1 cellular context compared by ENCODE assay signal in the genomic region with DNA sequence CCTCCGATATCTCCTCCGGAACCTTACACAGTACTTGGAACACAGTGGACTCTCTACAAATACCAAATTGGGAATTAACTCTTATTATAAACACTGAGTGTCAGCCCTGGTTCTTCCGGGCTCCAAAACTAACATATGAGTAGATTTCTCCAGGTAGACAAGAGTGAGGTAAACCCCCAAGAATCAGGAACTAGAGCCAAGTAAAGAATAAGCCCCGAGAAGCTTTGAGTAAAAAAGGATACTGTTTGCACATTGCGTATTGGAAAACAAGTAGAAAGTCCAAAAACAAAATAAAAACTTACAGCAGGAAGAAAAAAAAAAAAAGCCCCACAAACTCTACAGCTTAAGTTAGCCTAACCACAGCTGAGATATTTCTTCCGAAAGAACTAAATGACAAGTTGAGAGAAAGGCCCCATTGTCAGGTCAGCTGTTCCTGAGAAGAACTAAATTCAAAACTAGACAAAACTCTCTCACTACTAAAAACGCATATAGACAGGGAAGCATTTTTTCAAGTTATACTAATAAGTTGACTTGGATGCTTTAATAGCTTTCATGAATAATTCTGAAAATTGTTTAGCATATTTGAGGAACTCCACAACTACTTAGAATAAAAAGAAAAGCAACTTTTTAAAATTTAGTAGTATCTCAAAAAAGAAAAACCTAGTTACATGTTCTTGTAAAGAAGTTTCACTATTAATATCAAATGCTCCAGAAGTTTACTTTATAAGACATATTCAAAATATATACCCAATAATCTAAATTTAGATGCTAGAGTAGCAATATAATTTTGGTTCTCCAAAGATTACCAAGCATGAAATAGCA.
A peak's percentile ranks its signal among the peaks of the same experiment; 100 is the strongest.
TF ChIP-seq lines count a peak whose summit lies in the region.

No MANE protein-coding gene starts in this region.

TF ChIP-seq in GM12878, 131 proteins besides CTCF, POLR2A, EP300 and RAD21 (continued from another document):
- TF ChIP-seq RAD51 (IDR thresholded peaks at IDR 0.05) (peak; percentile 64), NBN (IDR thresholded peaks at IDR 0.05) (peak; percentile 84), SMARCA5 (IDR thresholded peaks at IDR 0.05) (peak; percentile 58), TAF1 (IDR thresholded peaks at IDR 0.05; ENCODE audit: borderline replicate concordance, low read depth, low read length) (no peak), SUZ12 (IDR thresholded peaks at IDR 0.05; ENCODE audit: unreplicated experiment) (no peak), SUPT20H (IDR thresholded peaks at IDR 0.05; ENCODE audit: borderline replicate concordance, control insufficient read depth, low read depth, low read length) (no peak), POLR2AphosphoS5 (IDR thresholded peaks at IDR 0.05; ENCODE audit: low read length) (no peak), EGR1 (IDR thresholded peaks at IDR 0.05; ENCODE audit: borderline replicate concordance in 1 of 2, low read depth in 2 of 2, low read length in 2 of 2) (no peak), ESRRA (IDR thresholded peaks at IDR 0.05; ENCODE audit: low read length) (no peak), YY1 (IDR thresholded peaks at IDR 0.05; ENCODE audit: low read depth, low read length) (no peak), PAX8 (IDR thresholded peaks at IDR 0.05) (0 out of 2 replicates have a peak, but pooled peaks have one; percentile 55), MEF2B (IDR thresholded peaks at IDR 0.05; ENCODE audit: partially characterized antibody, poor library complexity, severe bottlenecking) (peak; percentile 33), PML (IDR thresholded peaks at IDR 0.05; ENCODE audit: low read length) (no peak; the same call in 1 of the 2 replicates), JUND (IDR thresholded peaks at IDR 0.05; ENCODE audit: low read depth, low read length) (no peak)
- TF ChIP-seq, protein P1, sequence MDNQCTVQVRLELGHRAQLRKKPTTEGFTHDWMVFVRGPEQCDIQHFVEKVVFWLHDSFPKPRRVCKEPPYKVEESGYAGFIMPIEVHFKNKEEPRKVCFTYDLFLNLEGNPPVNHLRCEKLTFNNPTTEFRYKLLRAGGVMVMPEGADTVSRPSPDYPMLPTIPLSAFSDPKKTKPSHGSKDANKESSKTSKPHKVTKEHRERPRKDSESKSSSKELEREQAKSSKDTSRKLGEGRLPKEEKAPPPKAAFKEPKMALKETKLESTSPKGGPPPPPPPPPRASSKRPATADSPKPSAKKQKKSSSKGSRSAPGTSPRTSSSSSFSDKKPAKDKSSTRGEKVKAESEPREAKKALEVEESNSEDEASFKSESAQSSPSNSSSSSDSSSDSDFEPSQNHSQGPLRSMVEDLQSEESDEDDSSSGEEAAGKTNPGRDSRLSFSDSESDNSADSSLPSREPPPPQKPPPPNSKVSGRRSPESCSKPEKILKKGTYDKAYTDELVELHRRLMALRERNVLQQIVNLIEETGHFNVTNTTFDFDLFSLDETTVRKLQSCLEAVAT (IDR thresholded peaks at IDR 0.05): peak; percentile 60; the same call in 1 of the 2 replicates
- TF ChIP-seq, protein P2, sequence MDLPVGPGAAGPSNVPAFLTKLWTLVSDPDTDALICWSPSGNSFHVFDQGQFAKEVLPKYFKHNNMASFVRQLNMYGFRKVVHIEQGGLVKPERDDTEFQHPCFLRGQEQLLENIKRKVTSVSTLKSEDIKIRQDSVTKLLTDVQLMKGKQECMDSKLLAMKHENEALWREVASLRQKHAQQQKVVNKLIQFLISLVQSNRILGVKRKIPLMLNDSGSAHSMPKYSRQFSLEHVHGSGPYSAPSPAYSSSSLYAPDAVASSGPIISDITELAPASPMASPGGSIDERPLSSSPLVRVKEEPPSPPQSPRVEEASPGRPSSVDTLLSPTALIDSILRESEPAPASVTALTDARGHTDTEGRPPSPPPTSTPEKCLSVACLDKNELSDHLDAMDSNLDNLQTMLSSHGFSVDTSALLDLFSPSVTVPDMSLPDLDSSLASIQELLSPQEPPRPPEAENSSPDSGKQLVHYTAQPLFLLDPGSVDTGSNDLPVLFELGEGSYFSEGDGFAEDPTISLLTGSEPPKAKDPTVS (IDR thresholded peaks at IDR 0.05; ENCODE audit: low read depth, low read length): no peak
